ENCODE assay signal across 11 cellular contexts in genomic region chr22:23403152-23403719, GRCh38.
A peak's percentile ranks its signal among the peaks of the same experiment; 100 is the strongest.
DNase-seq lines count a peak whose midpoint lies in the region; ATAC-seq, FAIRE-seq and TF ChIP-seq lines count a peak whose summit lies in the region.
"Had no signal": no experiment of that assay in that cellular context is flagged by ENCODE, and none has a peak within 500 bp of the region (broad histone marks: within the 10 kb centered on the region; RNA-seq: fewer than 3 reads in every experiment).

No MANE protein-coding gene starts in this region.

- H3K4me2 ChIP-seq in SK-N-SH = no peak overlapping the region

- peak overlapping the region; percentile 31; the same call in 1 of the 2 replicates for H3K9ac ChIP-seq in SK-N-SH
- no peak overlapping the region for H3K9ac ChIP-seq in kidney (ENCODE audit: low read length in 2 of 2)

- H3K27ac ChIP-seq in SK-N-SH (ENCODE audit: low read depth in 2 of 2, low read length in 1 of 2) = peak overlapping the region in 1 of 2 experiments; percentile 82; a peak in 2 of 4 replicates
- H3K27ac ChIP-seq in VCaP = peak overlapping the region; percentile 89
- no peak overlapping the region for H3K27ac ChIP-seq in kidney (ENCODE audit: low read depth in 2 of 2, low read length in 2 of 2)
- H3K27ac ChIP-seq: upper lobe of left lung had no signal

- 79% methylated on average over 7 of the region's 11 CpGs for WGBS in SK-N-SH (ENCODE audit: low lambda C conversion rate)

- H3K4me3 ChIP-seq in SK-N-SH (ENCODE audit: low read depth in 2 of 2, low read length in 1 of 2) = peak overlapping the region in 1 of 2 experiments; percentile 37; a peak in 2 of 4 replicates
- no peak overlapping the region for H3K4me3 ChIP-seq in kidney (ENCODE audit: low read length in 2 of 2)

- no peaks in the 10 kb centered on the region for H3K9me3 ChIP-seq in SK-N-SH
- no peaks in the 10 kb centered on the region for H3K9me3 ChIP-seq in kidney (ENCODE audit: control insufficient read depth in 1 of 2, low read length in 2 of 2)
- H3K9me3 ChIP-seq: upper lobe of left lung had no signal

- peaks cover 7% of the 10 kb centered on the region for H3K4me1 Mint-ChIP-seq in stimulated activated memory B cell treated with anti-CD40 and anti-IgM and Interleukin-4, amounts not matched to agents 10 μg/mL and 1 μg/mL and 100 μg/mL, for 72 hours
- H3K4me1 Mint-ChIP-seq: activated CD4-positive, alpha-beta T cell treated with anti-CD3 and anti-CD28 coated beads, Interleukin-2, amount 10 ng/mL, durations not matched to agents 7 days and 5 days; IgD-negative memory B cell had no signal

- peak overlapping the region; percentile 39 for H3K4me3 Mint-ChIP-seq in stimulated activated memory B cell treated with anti-CD40 and anti-IgM and Interleukin-4, amounts not matched to agents 10 μg/mL and 1 μg/mL and 100 μg/mL, for 72 hours
- H3K4me3 Mint-ChIP-seq: activated CD4-positive, alpha-beta T cell treated with anti-CD3 and anti-CD28 coated beads, Interleukin-2, amount 10 ng/mL, durations not matched to agents 7 days and 5 days had no signal

- no peak for TF ChIP-seq EP300 in SK-N-SH (IDR thresholded peaks at IDR 0.05; ENCODE audit: borderline replicate concordance in 1 of 2, low read depth in 1 of 2, low read length in 1 of 2)

- DNase-seq in SK-N-SH (no peak), kidney (peak; percentile 60), kidney glomerular epithelial cell (lab: John Stamatoyannopoulos, UW) (no peak)

- no peaks in the 10 kb centered on the region for H3K36me3 Mint-ChIP-seq in stimulated activated memory B cell treated with anti-CD40 and anti-IgM and Interleukin-4, amounts not matched to agents 10 μg/mL and 1 μg/mL and 100 μg/mL, for 72 hours
- H3K36me3 Mint-ChIP-seq: IgD-negative memory B cell had no signal

- no peaks in the 10 kb centered on the region for H3K79me2 ChIP-seq in SK-N-SH (ENCODE audit: insufficient read depth)

- FAIRE-seq in kidney (lab: Jason Lieb, UNC) = no peak

- H3K36me3 ChIP-seq in SK-N-SH (replicated peaks in 1 of 2; ENCODE audit: control insufficient read depth in 1 of 2, insufficient read depth in 2 of 2, low read length in 1 of 2) (no peaks in the 10 kb centered on the region), kidney (ENCODE audit: control insufficient read depth in 1 of 2, insufficient read depth in 2 of 2, low read length in 2 of 2) (no peaks in the 10 kb centered on the region)
- H3K36me3 ChIP-seq: upper lobe of left lung had no signal

- H3F3A ChIP-seq in SK-N-SH (replicated peaks; ENCODE audit: insufficient read depth) = peaks cover 10% of the 10 kb centered on the region

- CTCF ChIA-PET in SK-N-SH (lab: Yijun Ruan, JAX) = interaction anchor here (0.5 to 1.7 kb wide), 20 partner anchors 9 to 354 kb away, joined by 3 to 9 read pairs (median 3); no protein-coding TSS in a partner anchor

- H3K27me3 Mint-ChIP-seq in stimulated activated memory B cell treated with anti-CD40 and anti-IgM and Interleukin-4, amounts not matched to agents 10 μg/mL and 1 μg/mL and 100 μg/mL, for 72 hours = peaks cover 19% of the 10 kb centered on the region
- H3K27me3 Mint-ChIP-seq: activated CD4-positive, alpha-beta T cell treated with anti-CD3 and anti-CD28 coated beads, Interleukin-2, amount 10 ng/mL, durations not matched to agents 7 days and 5 days; IgD-negative memory B cell had no signal

- POLR2A ChIA-PET in SK-N-SH (lab: Yijun Ruan, JAX) = interaction anchor here (1.5 kb wide), 1 partner anchor 33 kb away, joined by 3 read pairs; no protein-coding TSS in a partner anchor

- H3K4me1 ChIP-seq in SK-N-SH (ENCODE audit: control insufficient read depth in 1 of 2, insufficient read depth in 2 of 2, low read depth in 1 of 2, low read length in 1 of 2) (peaks cover 0 to 37% of the 10 kb centered on the region in 2 experiments; a peak in 1 of 4 replicates), kidney (ENCODE audit: control insufficient read depth in 1 of 2, insufficient read depth in 1 of 2, low read depth in 1 of 2, low read length in 2 of 2) (peaks cover 0 to 2% of the 10 kb centered on the region in 2 donors)

- H4K20me1 ChIP-seq in SK-N-SH (ENCODE audit: insufficient read depth) = no peaks in the 10 kb centered on the region

- H3K9me2 ChIP-seq in SK-N-SH = no peaks in the 10 kb centered on the region

- no peak for ATAC-seq in SK-N-SH treated with all-trans-retinoic acid at 6 μM for 48 hours
- no peak for ATAC-seq in stimulated activated memory B cell treated with anti-CD40 and anti-IgM and Interleukin-4, amounts not matched to agents 10 μg/mL and 1 μg/mL and 100 μg/mL, for 72 hours
- no peak for ATAC-seq in GM18907 (IDR thresholded peaks at IDR 0.05; ENCODE audit: unreplicated experiment)
- ATAC-seq in GM21529 (IDR thresholded peaks at IDR 0.05; ENCODE audit: unreplicated experiment) = no peak

- H2AFZ ChIP-seq in SK-N-SH (ENCODE audit: low read depth) = no peak overlapping the region

- H3K27ac Mint-ChIP-seq in stimulated activated memory B cell treated with anti-CD40 and anti-IgM and Interleukin-4, amounts not matched to agents 10 μg/mL and 1 μg/mL and 100 μg/mL, for 72 hours = no peak overlapping the region
- H3K27ac Mint-ChIP-seq: activated CD4-positive, alpha-beta T cell treated with anti-CD3 and anti-CD28 coated beads, Interleukin-2, amount 10 ng/mL, durations not matched to agents 7 days and 5 days; IgD-negative memory B cell had no signal

- TF ChIP-seq CTCF in SK-N-SH (IDR thresholded peaks at IDR 0.05) (no peak), VCaP (conservative IDR thresholded peaks at IDR 0.05) (no peak), kidney (IDR thresholded peaks at IDR 0.05; ENCODE audit: borderline replicate concordance, extremely low read depth, insufficient read depth) (no peak)

- TF ChIP-seq RAD21 in SK-N-SH (IDR thresholded peaks at IDR 0.05; ENCODE audit: low read length) = no peak

- intact Hi-C loops in kidney (cut with DNase I) = no loop called here

- H3K27me3 ChIP-seq in SK-N-SH (ENCODE audit: insufficient read depth) = no peaks in the 10 kb centered on the region
- H3K27me3 ChIP-seq: upper lobe of left lung had no signal

- H3K9me3 Mint-ChIP-seq in stimulated activated memory B cell treated with anti-CD40 and anti-IgM and Interleukin-4, amounts not matched to agents 10 μg/mL and 1 μg/mL and 100 μg/mL, for 72 hours = no peaks in the 10 kb centered on the region
- H3K9me3 Mint-ChIP-seq: activated CD4-positive, alpha-beta T cell treated with anti-CD3 and anti-CD28 coated beads, Interleukin-2, amount 10 ng/mL, durations not matched to agents 7 days and 5 days; IgD-negative memory B cell had no signal

TF ChIP-seq in SK-N-SH, 30 proteins besides CTCF, POLR2A, EP300 and RAD21:
- TF ChIP-seq YY1 (IDR thresholded peaks at IDR 0.05; ENCODE audit: low read depth) (no peak), JUND (IDR thresholded peaks at IDR 0.05) (no peak), NFIC (IDR thresholded peaks at IDR 0.05; ENCODE audit: borderline replicate concordance) (no peak), MXI1 (IDR thresholded peaks at IDR 0.05; ENCODE audit: low read depth, low read length) (no peak), EZH2phosphoT487 (IDR thresholded peaks at IDR 0.05; ENCODE audit: borderline replicate concordance, low read depth) (no peak), SIN3A (IDR thresholded peaks at IDR 0.05; ENCODE audit: borderline replicate concordance, low read depth, low read length) (no peak), GATA2 (CRISPR knock-in tag; IDR thresholded peaks at IDR 0.05) (no peak), USF1 (IDR thresholded peaks at IDR 0.05; ENCODE audit: borderline replicate concordance, low read depth) (no peak)

TF ChIP-seq in SK-N-SH treated with all-trans-retinoic acid at 6 μM for 48 hours, 23 proteins besides CTCF, POLR2A, EP300 and RAD21:
- no peak for TF ChIP-seq BACH2 (CRISPR knock-in tag; IDR thresholded peaks at IDR 0.05; ENCODE audit: borderline replicate concordance)
- TF ChIP-seq TOX (CRISPR knock-in tag; IDR thresholded peaks at IDR 0.05; ENCODE audit: borderline replicate concordance) = no peak
- no peak for TF ChIP-seq ESRRG (CRISPR knock-in tag; IDR thresholded peaks at IDR 0.05)
- TF ChIP-seq OSR1 (CRISPR knock-in tag; IDR thresholded peaks at IDR 0.05) = no peak
- no peak for TF ChIP-seq ZFP3 (CRISPR knock-in tag; IDR thresholded peaks at IDR 0.05)
- TF ChIP-seq GLIS3 (CRISPR knock-in tag; IDR thresholded peaks at IDR 0.05) = no peak
- TF ChIP-seq PATZ1 (CRISPR knock-in tag; IDR thresholded peaks at IDR 0.05; ENCODE audit: borderline replicate concordance) = no peak
- no peak for TF ChIP-seq ARNTL (CRISPR knock-in tag; IDR thresholded peaks at IDR 0.05; ENCODE audit: borderline replicate concordance, low read depth)
- TF ChIP-seq ZFP30 (CRISPR knock-in tag; IDR thresholded peaks at IDR 0.05) = no peak
